ENCODE assay signal across 10 cellular contexts in the genomic region with DNA sequence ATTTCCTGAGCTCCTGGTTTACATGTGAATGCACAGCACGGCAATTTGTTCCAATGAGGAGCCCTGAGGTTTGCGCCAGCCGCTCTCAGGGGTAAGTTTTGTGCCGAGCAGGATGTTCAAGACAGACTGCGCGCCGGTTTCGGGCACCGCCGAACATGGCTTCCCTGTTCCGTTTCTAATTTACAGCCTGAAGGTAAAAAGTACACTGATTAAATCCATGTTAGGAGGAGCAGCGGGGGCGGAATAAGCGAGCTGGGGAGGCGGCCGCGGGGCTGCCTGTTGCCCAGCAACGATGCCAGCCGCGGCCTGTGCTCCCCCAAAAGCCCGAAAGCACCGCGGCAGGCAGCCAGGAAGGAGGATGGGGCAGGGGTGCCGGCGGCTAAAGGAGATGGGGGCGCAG. TPM values are rescaled to one million over a fixed set of nuclear protein-coding genes. Genes with fewer than 3 reads are reported as not detected.
DNase-seq lines count a peak whose midpoint lies in the region; ATAC-seq and TF ChIP-seq lines count a peak whose summit lies in the region.
"Had no signal": no experiment of that assay in that cellular context is flagged by ENCODE, and none has a peak within 500 bp of the region (broad histone marks: within the 10 kb centered on the region; RNA-seq: fewer than 3 reads in every experiment).

No MANE protein-coding gene starts in this region.

- 0 out of 2 replicates have a peak overlapping the region, but pooled peaks have one; percentile 2 for H3K4me3 ChIP-seq in AG04450 (ENCODE audit: low read depth, low read length)
- peak overlapping the region; percentile 4; the same call in 1 of the 2 replicates for H3K4me3 ChIP-seq in GM08714 (ENCODE audit: low read length)
- no peak overlapping the region for H3K4me3 ChIP-seq in mucosa of descending colon
- H3K4me3 ChIP-seq: thyroid gland had no signal

- H3K27me3 ChIP-seq in AG04450 (ENCODE audit: control insufficient read depth, insufficient read depth, low read length), result no peaks in the 10 kb centered on the region
- H3K27me3 ChIP-seq: thyroid gland had no signal

- H3K9me3 ChIP-seq in AG04450 (ENCODE audit: control insufficient read depth, insufficient read depth, low read length) (no peaks in the 10 kb centered on the region; the same call in 1 of the 2 replicates), mucosa of descending colon (no peaks in the 10 kb centered on the region)
- H3K9me3 ChIP-seq: thyroid gland had no signal

- no peaks in the 10 kb centered on the region for H3K36me3 ChIP-seq in mucosa of descending colon (ENCODE audit: low read depth)
- H3K36me3 ChIP-seq: thyroid gland had no signal

- no peak overlapping the region for H3K27ac ChIP-seq in AG04450 (ENCODE audit: low read depth, low read length)
- peak overlapping the region; percentile 99 for H3K27ac ChIP-seq in angular gyrus (ENCODE audit: low read depth, low read length)
- H3K27ac ChIP-seq: parathyroid adenoma, thyroid gland had no signal

- CTCF ChIA-PET in AG04450 (lab: Charles Lee), result interaction anchor here (0.6 to 8.2 kb wide), 59 partner anchors 9 to 1552 kb away, joined by 3 to 147 read pairs (median 6); partner anchors contain the start of genes AFF4, CCNI2, GDF9 and IL4
- CTCF ChIA-PET in HEK293T (lab: Yijun Ruan, JAX), result interaction anchor here (0.8 to 4.1 kb wide), 18 partner anchors 9 to 582 kb away, joined by 3 to 40 read pairs (median 6); partner anchors contain the start of genes CCNI2, GDF9, SHROOM1 and UQCRQ

- TF ChIP-seq CTCF in AG04450 (IDR thresholded peaks at IDR 0.05; ENCODE audit: low read depth, low read length), result no peak
- no peak for TF ChIP-seq CTCF in mucosa of descending colon (IDR thresholded peaks at IDR 0.05)

- DNase-seq in AG04450 (ENCODE audit: low read depth, low spot score), result no peak
- DNase-seq in mucosa of descending colon, result peak in 1 of 3 donors; percentile 26
- DNase-seq in HEK293T (ENCODE audit: extremely low spot score), result no peak

- POLR2A ChIA-PET in AG04450 (lab: Yijun Ruan, JAX) (interaction anchor here (0.7 to 1.8 kb wide), 3 partner anchors 47 to 65 kb away, joined by 4 to 7 read pairs (median 4); partner anchors contain the start of genes GDF9 and UQCRQ), HEK293T (lab: Yijun Ruan, JAX) (interaction anchor here (1.2 to 2.5 kb wide), 4 partner anchors 8 to 82 kb away, joined by 3 to 22 read pairs (median 5); partner anchors contain the start of genes KIF3A and SHROOM1)

- intact Hi-C loops in mucosa of descending colon (cut with DNase I, micrococcal nuclease), result loop anchor here in 1 of 2 donors (10.0 kb wide), 1 partner anchor 435 kb away; no protein-coding TSS in a partner anchor

- H3K4me1 ChIP-seq in mucosa of descending colon (ENCODE audit: low read depth), result no peaks in the 10 kb centered on the region
- H3K4me1 ChIP-seq: parathyroid adenoma had no signal

- ATAC-seq in mucosa of descending colon, result peak; percentile 24
- ATAC-seq in GM21786 (IDR thresholded peaks at IDR 0.05; ENCODE audit: unreplicated experiment), result no peak
- no peak for ATAC-seq in HG03342 (IDR thresholded peaks at IDR 0.05; ENCODE audit: unreplicated experiment)
- ATAC-seq in SK-N-SH treated with all-trans-retinoic acid at 6 μM for 48 hours, result no peak

TF ChIP-seq in HEK293T, 16 proteins besides CTCF, POLR2A, EP300 and RAD21:
- no peak for TF ChIP-seq CTBP1 (IDR thresholded peaks at IDR 0.05; ENCODE audit: borderline replicate concordance)
- TF ChIP-seq TARDBP (IDR thresholded peaks at IDR 0.05), result no peak
- TF ChIP-seq L3MBTL2 (conservative IDR thresholded peaks at IDR 0.05), result no peak
- TF ChIP-seq SP1 (IDR thresholded peaks at IDR 0.05), result no peak
- no peak for TF ChIP-seq HDGF (IDR thresholded peaks at IDR 0.05; ENCODE audit: borderline replicate concordance)
- TF ChIP-seq ELF4 (IDR thresholded peaks at IDR 0.05), result no peak
- no peak for TF ChIP-seq FOXM1 (IDR thresholded peaks at IDR 0.05; ENCODE audit: borderline replicate concordance)
- TF ChIP-seq NFRKB (IDR thresholded peaks at IDR 0.05), result no peak
- TF ChIP-seq BHLHE40 (IDR thresholded peaks at IDR 0.05; ENCODE audit: borderline replicate concordance), result no peak
- TF ChIP-seq SUZ12 (IDR thresholded peaks at IDR 0.05), result no peak
- no peak for TF ChIP-seq ZNF384 (IDR thresholded peaks at IDR 0.05)
- no peak for TF ChIP-seq PKNOX1 (IDR thresholded peaks at IDR 0.05)
- no peak for TF ChIP-seq FOXK2 (IDR thresholded peaks at IDR 0.05)
- no peak for TF ChIP-seq LEF1 (IDR thresholded peaks at IDR 0.05; ENCODE audit: borderline replicate concordance)
- TF ChIP-seq FOXA1 (IDR thresholded peaks at IDR 0.05), result no peak
- TF ChIP-seq ARNT (IDR thresholded peaks at IDR 0.05), result no peak

TF ChIP-seq in SK-N-SH treated with all-trans-retinoic acid at 6 μM for 48 hours, 23 proteins besides CTCF, POLR2A, EP300 and RAD21 (continues in another document):
- TF ChIP-seq ZC3H10 (CRISPR knock-in tag; IDR thresholded peaks at IDR 0.05), result no peak
- TF ChIP-seq, protein P1, sequence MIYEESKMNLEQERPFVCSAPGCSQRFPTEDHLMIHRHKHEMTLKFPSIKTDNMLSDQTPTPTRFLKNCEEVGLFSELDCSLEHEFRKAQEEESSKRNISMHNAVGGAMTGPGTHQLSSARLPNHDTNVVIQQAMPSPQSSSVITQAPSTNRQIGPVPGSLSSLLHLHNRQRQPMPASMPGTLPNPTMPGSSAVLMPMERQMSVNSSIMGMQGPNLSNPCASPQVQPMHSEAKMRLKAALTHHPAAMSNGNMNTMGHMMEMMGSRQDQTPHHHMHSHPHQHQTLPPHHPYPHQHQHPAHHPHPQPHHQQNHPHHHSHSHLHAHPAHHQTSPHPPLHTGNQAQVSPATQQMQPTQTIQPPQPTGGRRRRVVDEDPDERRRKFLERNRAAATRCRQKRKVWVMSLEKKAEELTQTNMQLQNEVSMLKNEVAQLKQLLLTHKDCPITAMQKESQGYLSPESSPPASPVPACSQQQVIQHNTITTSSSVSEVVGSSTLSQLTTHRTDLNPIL (CRISPR knock-in tag; IDR thresholded peaks at IDR 0.05; ENCODE audit: low read depth), result no peak
- no peak for TF ChIP-seq SNAI2 (CRISPR knock-in tag; IDR thresholded peaks at IDR 0.05)
- TF ChIP-seq, protein P2, sequence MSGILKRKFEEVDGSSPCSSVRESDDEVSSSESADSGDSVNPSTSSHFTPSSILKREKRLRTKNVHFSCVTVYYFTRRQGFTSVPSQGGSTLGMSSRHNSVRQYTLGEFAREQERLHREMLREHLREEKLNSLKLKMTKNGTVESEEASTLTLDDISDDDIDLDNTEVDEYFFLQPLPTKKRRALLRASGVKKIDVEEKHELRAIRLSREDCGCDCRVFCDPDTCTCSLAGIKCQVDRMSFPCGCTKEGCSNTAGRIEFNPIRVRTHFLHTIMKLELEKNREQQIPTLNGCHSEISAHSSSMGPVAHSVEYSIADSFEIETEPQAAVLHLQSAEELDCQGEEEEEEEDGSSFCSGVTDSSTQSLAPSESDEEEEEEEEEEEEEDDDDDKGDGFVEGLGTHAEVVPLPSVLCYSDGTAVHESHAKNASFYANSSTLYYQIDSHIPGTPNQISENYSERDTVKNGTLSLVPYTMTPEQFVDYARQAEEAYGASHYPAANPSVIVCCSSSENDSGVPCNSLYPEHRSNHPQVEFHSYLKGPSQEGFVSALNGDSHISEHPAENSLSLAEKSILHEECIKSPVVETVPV (CRISPR knock-in tag; IDR thresholded peaks at IDR 0.05), result no peak
- no peak for TF ChIP-seq CSDC2 (CRISPR knock-in tag; IDR thresholded peaks at IDR 0.05)
- no peak for TF ChIP-seq POU6F1 (CRISPR knock-in tag; IDR thresholded peaks at IDR 0.05; ENCODE audit: borderline replicate concordance, low read depth)
- no peak for TF ChIP-seq ZFP3 (CRISPR knock-in tag; IDR thresholded peaks at IDR 0.05)
- no peak for TF ChIP-seq OSR1 (CRISPR knock-in tag; IDR thresholded peaks at IDR 0.05)
- TF ChIP-seq ARNTL (CRISPR knock-in tag; IDR thresholded peaks at IDR 0.05; ENCODE audit: borderline replicate concordance, low read depth), result no peak

RNA-seq across cellular contexts. Expression of gene SOWAHA, which starts 6.4 kb away (rescaled TPM):
- polyA plus RNA-seq in AG04450 (2011; rRNA removed), result 0.05 TPM in 1 of 2 replicates, not detected in the other
- 0.05 TPM in 1 of 2 replicates, not detected in the other for polyA minus RNA-seq in AG04450 (2011; rRNA and poly(A)+ RNA removed)
- 10 to 100 TPM; 11.6 to 44.5 (median 24.3) TPM for total RNA-seq in mucosa of descending colon

RNA-seq across cellular contexts. Expression of gene SHROOM1, which starts 11.0 kb away (rescaled TPM):
- polyA plus RNA-seq in AG04450 (2011; rRNA removed), result 4.5 and 6.0 TPM in 2 replicates
- 7.6 and 8.0 TPM in 2 replicates for polyA minus RNA-seq in AG04450 (2011; rRNA and poly(A)+ RNA removed)
- total RNA-seq in mucosa of descending colon, result 10 to 100 TPM; 37.3 to 93.5 (median 63.0) TPM

RNA-seq across cellular contexts. Expression of gene SEPTIN8, which starts 42.4 kb away (rescaled TPM):
- polyA plus RNA-seq in AG04450 (2011; rRNA removed), result 62.4 and 70.0 TPM in 2 replicates
- polyA minus RNA-seq in AG04450 (2011; rRNA and poly(A)+ RNA removed), result 49.2 and 55.2 TPM in 2 replicates
- 10 to 100 TPM; 49.9 to 64.7 (median 61.1) TPM for total RNA-seq in mucosa of descending colon

RNA-seq across cellular contexts. Expression of gene GDF9, which starts 46.8 kb away (rescaled TPM):
- 0.14 and 0.15 TPM in 2 replicates for polyA plus RNA-seq in AG04450 (2011; rRNA removed)
- 0.17 TPM in 1 of 2 replicates, not detected in the other for polyA minus RNA-seq in AG04450 (2011; rRNA and poly(A)+ RNA removed)
- total RNA-seq in mucosa of descending colon, result under 1 TPM; 0.28 to 0.41 (median 0.36) TPM

RNA-seq across cellular contexts. Expression of gene UQCRQ, which starts 47.0 kb away (rescaled TPM):
- 318 and 329 TPM in 2 replicates for polyA plus RNA-seq in AG04450 (2011; rRNA removed)
- 18.5 and 20.0 TPM in 2 replicates for polyA minus RNA-seq in AG04450 (2011; rRNA and poly(A)+ RNA removed)
- total RNA-seq in mucosa of descending colon, result 100 to 1,000 TPM; 448 to 727 (median 690) TPM
